In genomic region chr12:80902711-80903110, GRCh38 we compare ENCODE assay signal across 37 cellular contexts. TPM values are rescaled to one million over a fixed set of nuclear protein-coding genes. Genes with fewer than 3 reads are reported as not detected.
"Had no signal": no experiment of that assay in that cellular context is flagged by ENCODE, and none has a peak within 500 bp of the region (broad histone marks: within the 10 kb centered on the region; RNA-seq: fewer than 3 reads in every experiment).

No MANE protein-coding gene starts in this region.

- DNase-seq: activated B cell treated with CpG ODN at 0.5 μM for 24 hours; activated CD4-positive, alpha-beta memory T cell treated with anti-CD3 and anti-CD28 coated beads for 36 hours; activated CD4-positive, alpha-beta T cell treated with anti-CD3 and anti-CD28 coated beads for 4 hours; activated CD4-positive, alpha-beta T cell treated with anti-CD3 and anti-CD28 coated beads, Interleukin-2, amount 10 ng/mL, durations not matched to agents 24 days and 14 days; activated CD4-positive, alpha-beta T cell treated with anti-CD3 and anti-CD28 coated beads, Interleukin-2, amount 50 U/mL, for 1 hour; activated CD4-positive, alpha-beta T cell treated with anti-CD3 and anti-CD28 coated beads, Interleukin-2, amount 50 U/mL, for 4 hours; activated CD4-positive, CD25-positive, alpha-beta regulatory T cell treated with anti-CD3 and anti-CD28 coated beads, Interleukin-2, amount 50 U/mL, for 72 hours; activated CD8-positive, alpha-beta memory T cell treated with anti-CD3 and anti-CD28 coated beads, Interleukin-2, amount 50 U/mL, for 4 hours; activated CD8-positive, alpha-beta T cell treated with anti-CD3 and anti-CD28 coated beads for 36 hours; activated effector memory CD4-positive, alpha-beta T cell treated with anti-CD3 and anti-CD28 coated beads, Interleukin-2, amount 50 U/mL, for 16 hours; activated gamma-delta T cell treated with Interleukin-2 at 50 U/mL for 16 hours; activated naive CD4-positive, alpha-beta T cell; activated naive CD4-positive, alpha-beta T cell treated with anti-CD3 and anti-CD28 coated beads for 36 hours; activated naive CD4-positive, alpha-beta T cell treated with anti-CD3 and anti-CD28 coated beads, Interleukin-2, amount 50 U/mL, for 16 hours; activated naive CD8-positive, alpha-beta T cell treated with anti-CD3 and anti-CD28 coated beads for 36 hours; activated T-cell treated with anti-CD3 and anti-CD28 coated beads for 4 hours; activated T-cell treated with anti-CD3 and anti-CD28 coated beads, Interleukin-2, amount 50 U/mL, for 1 hour; activated T-cell treated with anti-CD3 and anti-CD28 coated beads, Interleukin-2, amount 50 U/mL, for 4 hours; activated T-cell treated with anti-CD3 and anti-CD28 coated beads, Interleukin-2, amount 50 U/mL, for 72 hours; adrenal gland; amygdala; anterior cingulate cortex; central memory CD4-positive, alpha-beta T cell; SW 1271; T-helper 1 cell; T-helper 2 cell; T-helper 9 cell had no signal

- H3K4me1 ChIP-seq: adrenal gland, ascending aorta had no signal

- H3K27me3 Mint-ChIP-seq: activated B cell treated with CpG ODN at 0.5 μM for 24 hours; activated CD4-positive, alpha-beta memory T cell treated with anti-CD3 and anti-CD28 coated beads for 36 hours; activated CD4-positive, alpha-beta T cell treated with anti-CD3 and anti-CD28 coated beads, Interleukin-2, amount 10 ng/mL, durations not matched to agents 24 days and 14 days; activated CD8-positive, alpha-beta T cell treated with anti-CD3 and anti-CD28 coated beads for 36 hours; activated naive CD8-positive, alpha-beta T cell treated with anti-CD3 and anti-CD28 coated beads for 36 hours; activated T-helper 17 cell treated with anti-CD3 and anti-CD28 coated beads, Interleukin-2, amount 50 U/mL, for 72 hours; brain had no signal

- H3K36me3 Mint-ChIP-seq: activated CD4-positive, alpha-beta memory T cell treated with anti-CD3 and anti-CD28 coated beads for 36 hours; activated naive CD8-positive, alpha-beta T cell treated with anti-CD3 and anti-CD28 coated beads for 36 hours had no signal

- H3K36me3 ChIP-seq: adrenal gland, ascending aorta, cardiac muscle cell had no signal

- H3K4me3 Mint-ChIP-seq: activated B cell treated with CpG ODN at 0.5 μM for 24 hours; activated CD4-positive, alpha-beta memory T cell treated with anti-CD3 and anti-CD28 coated beads for 36 hours; activated CD4-positive, alpha-beta T cell treated with anti-CD3 and anti-CD28 coated beads, Interleukin-2, amount 10 ng/mL, durations not matched to agents 24 days and 14 days; activated CD8-positive, alpha-beta T cell treated with anti-CD3 and anti-CD28 coated beads for 36 hours; activated naive CD4-positive, alpha-beta T cell treated with anti-CD3 and anti-CD28 coated beads for 36 hours; activated naive CD8-positive, alpha-beta T cell treated with anti-CD3 and anti-CD28 coated beads for 36 hours; activated T-cell treated with anti-CD3 and anti-CD28 coated beads, Interleukin-2, amount 50 U/mL, for 4 hours; activated T-cell treated with anti-CD3 and anti-CD28 coated beads, Interleukin-2, amount 50 U/mL, for 72 hours; activated T-helper 1 cell treated with anti-CD3 and anti-CD28 coated beads, Interleukin-12 subunit alpha, Interleukin-12 subunit beta, Interleukin-2, Interleukin-4 antibody, amounts not matched to agents 30 ng/mL and 10 ng/mL and 1 ng/mL, durations not matched to agents 14 hours and 24 hours and 36 hours; activated T-helper 17 cell treated with anti-CD3 and anti-CD28 coated beads, Interleukin-2, amount 50 U/mL, for 72 hours; brain; T-helper 1 cell treated with Interleukin-12 subunit alpha and Interleukin-12 subunit beta and Interleukin-4 antibody, amounts not matched to agents 30 μg/mL and 1 μg/mL, for 36 hours; T-helper 2 cell treated with Interferon-gamma antibody and Interleukin-4, amounts not matched to agents 5 μg/mL and 100 μg/mL, for 36 hours had no signal

- ATAC-seq: activated CD8-positive, alpha-beta T cell treated with anti-CD3 and anti-CD28 coated beads for 36 hours; activated naive CD4-positive, alpha-beta T cell treated with anti-CD3 and anti-CD28 coated beads, Interleukin-2, amount 50 U/mL, for 72 hours; activated T-cell treated with anti-CD3 and anti-CD28 coated beads, Interleukin-2, amount 50 U/mL, for 4 hours; activated T-cell treated with anti-CD3 and anti-CD28 coated beads, Interleukin-2, amount 50 U/mL, for 72 hours; activated T-helper 17 cell treated with anti-CD3 and anti-CD28 coated beads, Interleukin-2, amount 50 U/mL, for 72 hours had no signal

- H3K9me3 ChIP-seq: adrenal gland, ascending aorta had no signal

- H3K27ac ChIP-seq: adrenal gland, ascending aorta, cardiac muscle cell, VCaP had no signal

- H3K4me1 Mint-ChIP-seq: activated B cell treated with CpG ODN at 0.5 μM for 24 hours; activated CD4-positive, alpha-beta T cell treated with anti-CD3 and anti-CD28 coated beads, Interleukin-2, amount 10 ng/mL, durations not matched to agents 24 days and 14 days; activated naive CD8-positive, alpha-beta T cell treated with anti-CD3 and anti-CD28 coated beads for 36 hours; activated T-helper 17 cell treated with anti-CD3 and anti-CD28 coated beads, Interleukin-2, amount 50 U/mL, for 72 hours; brain had no signal

- H3K27ac Mint-ChIP-seq: activated B cell treated with CpG ODN at 0.5 μM for 24 hours; activated CD4-positive, alpha-beta memory T cell treated with anti-CD3 and anti-CD28 coated beads for 36 hours; activated CD4-positive, alpha-beta T cell treated with anti-CD3 and anti-CD28 coated beads, Interleukin-2, amount 10 ng/mL, durations not matched to agents 24 days and 14 days; activated CD8-positive, alpha-beta T cell treated with anti-CD3 and anti-CD28 coated beads for 36 hours; activated naive CD4-positive, alpha-beta T cell treated with anti-CD3 and anti-CD28 coated beads for 36 hours; activated naive CD4-positive, alpha-beta T cell treated with anti-CD3 and anti-CD28 coated beads, Interleukin-2, amount 50 U/mL, for 72 hours; activated naive CD8-positive, alpha-beta T cell treated with anti-CD3 and anti-CD28 coated beads for 36 hours; activated T-cell treated with anti-CD3 and anti-CD28 coated beads, Interleukin-2, amount 50 U/mL, for 72 hours; activated T-helper 1 cell treated with anti-CD3 and anti-CD28 coated beads, Interleukin-12 subunit alpha, Interleukin-12 subunit beta, Interleukin-2, Interleukin-4 antibody, amounts not matched to agents 30 ng/mL and 10 ng/mL and 1 ng/mL, durations not matched to agents 14 hours and 24 hours and 36 hours; activated T-helper 17 cell treated with anti-CD3 and anti-CD28 coated beads, Interleukin-2, amount 50 U/mL, for 72 hours; brain; T-helper 1 cell treated with Interleukin-12 subunit alpha and Interleukin-12 subunit beta and Interleukin-4 antibody, amounts not matched to agents 30 μg/mL and 1 μg/mL, for 36 hours; T-helper 2 cell treated with Interferon-gamma antibody and Interleukin-4, amounts not matched to agents 5 μg/mL and 100 μg/mL, for 36 hours had no signal

- H3K4me3 ChIP-seq: adrenal gland, ascending aorta, cardiac muscle cell had no signal

- H3K27me3 ChIP-seq: adrenal gland, ascending aorta, cardiac muscle cell had no signal

- H3K9me3 Mint-ChIP-seq: activated CD4-positive, alpha-beta T cell treated with anti-CD3 and anti-CD28 coated beads, Interleukin-2, amount 10 ng/mL, durations not matched to agents 24 days and 14 days; activated T-helper 1 cell treated with anti-CD3 and anti-CD28 coated beads, Interleukin-12 subunit alpha, Interleukin-12 subunit beta, Interleukin-2, Interleukin-4 antibody, amounts not matched to agents 30 ng/mL and 10 ng/mL and 1 ng/mL, durations not matched to agents 14 hours and 24 hours and 36 hours had no signal

RNA-seq across cellular contexts. Expression of gene LIN7A, which starts 35.0 kb away (rescaled TPM):
- total RNA-seq: activated B cell treated with CpG ODN at 0.5 μM for 24 hours; activated CD4-positive, alpha-beta memory T cell treated with anti-CD3 and anti-CD28 coated beads for 36 hours; activated CD8-positive, alpha-beta memory T cell treated with anti-CD3 and anti-CD28 coated beads for 36 hours; activated CD8-positive, alpha-beta T cell treated with anti-CD3 and anti-CD28 coated beads for 36 hours; activated naive CD4-positive, alpha-beta T cell treated with anti-CD3 and anti-CD28 coated beads for 36 hours; activated naive CD4-positive, alpha-beta T cell treated with anti-CD3 and anti-CD28 coated beads, Interleukin-2, amount 50 U/mL, for 72 hours; activated naive CD8-positive, alpha-beta T cell treated with anti-CD3 and anti-CD28 coated beads for 36 hours; activated T-cell treated with anti-CD3 and anti-CD28 coated beads, Interleukin-2, amount 50 U/mL, for 72 hours; activated T-helper 17 cell treated with anti-CD3 and anti-CD28 coated beads, Interleukin-2, amount 50 U/mL, for 72 hours had no signal
